Comparison of ENCODE assay signal across 1 cellular context in genomic region chr20:53942121-53942816, GRCh38.
TF ChIP-seq lines count a peak whose summit lies in the region.

No MANE protein-coding gene starts in this region.

TF ChIP-seq in GM12878, 131 proteins besides CTCF, POLR2A, EP300 and RAD21 (continued from another document and continues in another):
- no peak for TF ChIP-seq SMAD5 (IDR thresholded peaks at IDR 0.05; ENCODE audit: low read depth)
- TF ChIP-seq WRNIP1 (IDR thresholded peaks at IDR 0.05; ENCODE audit: borderline replicate concordance, low read depth, low read length), result no peak
- no peak for TF ChIP-seq E4F1 (IDR thresholded peaks at IDR 0.05; ENCODE audit: borderline replicate concordance, partially characterized antibody)
- TF ChIP-seq ZBTB11 (CRISPR knock-in tag; IDR thresholded peaks at IDR 0.05), result no peak
- TF ChIP-seq BCLAF1 (IDR thresholded peaks at IDR 0.05), result no peak
- TF ChIP-seq ZNF687 (IDR thresholded peaks at IDR 0.05), result peak; percentile 91
- TF ChIP-seq ZNF24 (IDR thresholded peaks at IDR 0.05), result 0 out of 2 replicates have a peak, but pooled peaks have one; percentile 3
- no peak for TF ChIP-seq SMAD1 (IDR thresholded peaks at IDR 0.05; ENCODE audit: low read depth, partially characterized antibody)
- TF ChIP-seq TBL1XR1 (IDR thresholded peaks at IDR 0.05; ENCODE audit: low read depth, low read length), result no peak
- TF ChIP-seq ZNF274 (IDR thresholded peaks at IDR 0.05; ENCODE audit: insufficient read depth, insufficient read length), result no peak
- TF ChIP-seq NFIC (IDR thresholded peaks at IDR 0.05; ENCODE audit: low read depth, low read length), result no peak
- no peak for TF ChIP-seq ATF3 (IDR thresholded peaks at IDR 0.05; ENCODE audit: borderline replicate concordance, extremely low read depth, low read depth, low read length)
- no peak for TF ChIP-seq BRCA1 (IDR thresholded peaks at IDR 0.05; ENCODE audit: low read depth, low read length)
- TF ChIP-seq MAX (IDR thresholded peaks at IDR 0.05; ENCODE audit: low read depth, low read length), result no peak
- TF ChIP-seq SREBF1 (IDR thresholded peaks at IDR 0.05; ENCODE audit: low read length), result no peak
- no peak for TF ChIP-seq KLF5 (IDR thresholded peaks at IDR 0.05; ENCODE audit: partially characterized antibody)
- TF ChIP-seq ESRRA (IDR thresholded peaks at IDR 0.05; ENCODE audit: low read length), result no peak
- no peak for TF ChIP-seq CBX3 (IDR thresholded peaks at IDR 0.05; ENCODE audit: borderline replicate concordance, low read depth)
- TF ChIP-seq ZNF592 (IDR thresholded peaks at IDR 0.05), result no peak
- no peak for TF ChIP-seq HDAC2 (IDR thresholded peaks at IDR 0.05)
- TF ChIP-seq MYB (IDR thresholded peaks at IDR 0.05; ENCODE audit: borderline replicate concordance, low read depth, low read length), result no peak
- TF ChIP-seq STAT1 (conservative IDR thresholded peaks at IDR 0.05), result no peak
- TF ChIP-seq SMARCA5 (IDR thresholded peaks at IDR 0.05), result peak; percentile 74; the same call in 1 of the 2 replicates
- peak; percentile 10; the same call in 1 of the 2 replicates for TF ChIP-seq PKNOX1 (IDR thresholded peaks at IDR 0.05)
- TF ChIP-seq ZBED1 (IDR thresholded peaks at IDR 0.05; ENCODE audit: borderline replicate concordance), result no peak
- TF ChIP-seq FOS (IDR thresholded peaks at IDR 0.05; ENCODE audit: borderline replicate concordance, extremely low read depth, insufficient read length), result no peak
- TF ChIP-seq KDM1A (IDR thresholded peaks at IDR 0.05; ENCODE audit: borderline replicate concordance), result no peak
- TF ChIP-seq CUX1 (IDR thresholded peaks at IDR 0.05; ENCODE audit: insufficient replicate concordance, low read depth, low read length), result no peak
- TF ChIP-seq ZNF622 (IDR thresholded peaks at IDR 0.05), result no peak
- TF ChIP-seq CHD4 (IDR thresholded peaks at IDR 0.05), result no peak
- no peak for TF ChIP-seq RUNX3 (IDR thresholded peaks at IDR 0.05; ENCODE audit: low read length)
- TF ChIP-seq JUNB (IDR thresholded peaks at IDR 0.05), result no peak
- TF ChIP-seq NFYA (IDR thresholded peaks at IDR 0.05; ENCODE audit: borderline replicate concordance, low read depth, low read length), result no peak
